9 cellular contexts compared by ENCODE assay signal in the genomic region with DNA sequence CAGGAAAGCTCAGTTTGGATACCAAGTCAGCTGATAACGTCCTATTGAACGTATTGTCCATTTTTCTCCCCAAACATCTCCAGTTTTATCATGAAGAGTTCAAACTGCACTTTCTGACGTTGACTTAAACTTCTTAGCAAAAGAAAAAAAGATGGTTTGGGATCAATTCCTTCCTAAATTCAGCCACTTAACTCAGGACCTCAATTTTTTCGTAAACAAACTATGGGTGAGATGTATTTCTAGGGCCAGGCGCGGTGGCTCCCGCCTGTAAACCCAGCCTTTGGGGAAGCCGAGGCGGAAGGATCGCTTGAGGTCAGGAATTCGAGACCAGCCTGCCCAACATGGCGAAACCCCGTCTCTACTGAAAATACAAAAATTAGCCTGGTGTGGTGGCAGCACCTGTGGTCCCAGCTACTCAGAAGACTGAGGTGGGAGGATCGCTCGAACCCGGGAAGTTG. TPM values are rescaled to one million over a fixed set of nuclear protein-coding genes. Genes with fewer than 3 reads are reported as not detected.
DNase-seq lines count a peak whose midpoint lies in the region; ATAC-seq, FAIRE-seq and TF ChIP-seq lines count a peak whose summit lies in the region.
"Had no signal": no experiment of that assay in that cellular context is flagged by ENCODE, and none has a peak within 500 bp of the region (broad histone marks: within the 10 kb centered on the region; RNA-seq: fewer than 3 reads in every experiment).

No MANE protein-coding gene starts in this region.

- peaks cover 30% of the 10 kb centered on the region for H3K4me1 Mint-ChIP-seq in activated T-cell treated with anti-CD3 and anti-CD28 coated beads, Interleukin-2, amount 50 U/mL, for 72 hours (ENCODE audit: low read depth)

- H3K9me3 Mint-ChIP-seq in activated T-cell treated with anti-CD3 and anti-CD28 coated beads, Interleukin-2, amount 50 U/mL, for 72 hours = no peaks in the 10 kb centered on the region

- TF ChIP-seq CTCF in HepG2 (CRISPR knock-in tag; IDR thresholded peaks at IDR 0.05) = no peak
- no peak for TF ChIP-seq CTCF in tibial artery (IDR thresholded peaks at IDR 0.05)

- peak overlapping the region; percentile 92 to 96 for H3K4me3 Mint-ChIP-seq in activated T-cell treated with anti-CD3 and anti-CD28 coated beads, Interleukin-2, amount 50 U/mL, for 72 hours

- H3K27me3 Mint-ChIP-seq in activated T-cell treated with anti-CD3 and anti-CD28 coated beads, Interleukin-2, amount 50 U/mL, for 72 hours (ENCODE audit: low read depth) = no peaks in the 10 kb centered on the region

- H3K79me2 ChIP-seq in HepG2 (ENCODE audit: insufficient read depth, low read length) = peaks cover 22% of the 10 kb centered on the region

- POLR2A ChIA-PET in HepG2 (lab: Yijun Ruan, JAX) = interaction anchor here (0.6 to 2.3 kb wide), 10 partner anchors 9 to 158 kb away, joined by 3 to 14 read pairs (median 4); a partner anchor contains a TSS

- peaks cover 18% of the 10 kb centered on the region for H4K20me1 ChIP-seq in HepG2 (ENCODE audit: insufficient read depth, low read length)

- H3K4me3 ChIP-seq in adipocyte (ENCODE audit: low read length) (peak overlapping the region; percentile 96), HepG2 (replicated peaks in 1 of 3; ENCODE audit: insufficient read depth in 1 of 3, low read depth in 2 of 3, low read length in 3 of 3) (peak overlapping the region; percentile 84 to 88 (median 87)), tibial artery (peak overlapping the region; percentile 90 to 99)

- 73% methylated on average over 16 of the region's 16 CpGs for WGBS in HepG2 (ENCODE audit: low lambda C conversion rate)

- no peak for FAIRE-seq in HepG2 (lab: Jason Lieb, UNC)
- FAIRE-seq: D721Med had no signal

- TF ChIP-seq EP300 in HepG2 (IDR thresholded peaks at IDR 0.05; ENCODE audit: low read depth in 2 of 2, low read length in 2 of 2) (no peak), HepG2 (CRISPR knock-in tag; IDR thresholded peaks at IDR 0.05; ENCODE audit: borderline replicate concordance) (no peak)

- no peak overlapping the region for H3K27ac Mint-ChIP-seq in activated T-cell treated with anti-CD3 and anti-CD28 coated beads, Interleukin-2, amount 50 U/mL, for 72 hours

- peak overlapping the region; percentile 90 for H2AFZ ChIP-seq in HepG2 (ENCODE audit: low read length)

- CTCF ChIA-PET in HepG2 (lab: Yijun Ruan, JAX; ENCODE audit: low intra/inter-chr PET ratio, low total read pairs) = no interaction called here

- no peak for TF ChIP-seq POLR2A in HepG2 (IDR thresholded peaks at IDR 0.05; ENCODE audit: insufficient read depth in 1 of 2, low read depth in 2 of 2, low read length in 2 of 2)

- intact Hi-C loops in HepG2 (cut with micrococcal nuclease; ENCODE audit: unreplicated experiment) = no loop called here
- intact Hi-C loops in tibial artery (cut with DNase I; ENCODE audit: low total_unique reads) = no loop called here

- H3K27ac ChIP-seq in HepG2 (ENCODE audit: extremely low read length, insufficient read depth, low read length) (peak overlapping the region; percentile 77), tibial artery (peak overlapping the region; percentile 81 to 91)

- H3K36me3 ChIP-seq in adipocyte (ENCODE audit: control insufficient read depth, insufficient read depth, low read length, severe bottlenecking) = peaks cover 2% of the 10 kb centered on the region
- H3K36me3 ChIP-seq in HepG2 (replicated peaks in 1 of 2; ENCODE audit: control insufficient read depth in 1 of 2, insufficient read depth in 2 of 2, low read length in 2 of 2) = no peaks in the 10 kb centered on the region
- H3K36me3 ChIP-seq in tibial artery = peaks cover 0 to 9% (median 5%) of the 10 kb centered on the region in 3 donors

- no peak for ATAC-seq in activated T-cell treated with anti-CD3 and anti-CD28 coated beads, Interleukin-2, amount 50 U/mL, for 72 hours (replicated peaks in 1 of 2)
- ATAC-seq in HepG2 (no peak), GM18498 (IDR thresholded peaks at IDR 0.05; ENCODE audit: unreplicated experiment) (no peak), HG02763 (IDR thresholded peaks at IDR 0.05; ENCODE audit: unreplicated experiment) (no peak)

- no TSS peak for BruUV-seq in HepG2 (replicated peaks; lab: Mats Ljungman, UMichigan)

- H3K9ac ChIP-seq in adipocyte (ENCODE audit: low read length) = peak overlapping the region; percentile 98
- peak overlapping the region; percentile 97 for H3K9ac ChIP-seq in HepG2 (ENCODE audit: insufficient read depth, low read depth, low read length)

- peaks cover 0 to 2% of the 10 kb centered on the region in 2 donors for H3K36me3 Mint-ChIP-seq in activated T-cell treated with anti-CD3 and anti-CD28 coated beads, Interleukin-2, amount 50 U/mL, for 72 hours (ENCODE audit: insufficient read depth in 2 of 2)

- in situ Hi-C loops in HepG2 (cut with HindIII; ENCODE audit: extremely low pct_ligation_motif_present, low pct_unique_long_range_greater_than_20kb) = no loop called here

- no peaks in the 10 kb centered on the region for H3K27me3 ChIP-seq in adipocyte (replicated peaks; ENCODE audit: control insufficient read depth, insufficient read depth, low read length)
- no peaks in the 10 kb centered on the region; a peak in 1 of 5 replicates for H3K27me3 ChIP-seq in HepG2 (ENCODE audit: control insufficient read depth in 1 of 2, insufficient read depth in 2 of 2, low read length in 2 of 2)
- H3K27me3 ChIP-seq in tibial artery = no peaks in the 10 kb centered on the region

- H3K4me1 ChIP-seq in adipocyte (ENCODE audit: control insufficient read depth, insufficient read depth, low read length) (peaks cover 13% of the 10 kb centered on the region), HepG2 (ENCODE audit: insufficient read depth, low read length) (peaks cover 25% of the 10 kb centered on the region), tibial artery (peaks cover 0 to 19% (median 10%) of the 10 kb centered on the region in 4 donors)

- DNase-seq in activated T-cell treated with anti-CD3 and anti-CD28 coated beads, Interleukin-2, amount 50 U/mL, for 72 hours = no peak
- no peak for DNase-seq in activated T-cell treated with anti-CD3 and anti-CD28 coated beads for 4 hours
- DNase-seq in adipocyte (ENCODE audit: low read depth) = no peak
- no peak for DNase-seq in HepG2 (ENCODE audit: low spot score)
- DNase-seq in tibial artery = no peak
- DNase-seq in AG20443 (ENCODE audit: low spot score) = no peak

- no peaks in the 10 kb centered on the region for H3K9me3 ChIP-seq in adipocyte (ENCODE audit: control insufficient read depth, low read length)
- H3K9me3 ChIP-seq in HepG2 (ENCODE audit: low read length) = no peaks in the 10 kb centered on the region
- no peaks in the 10 kb centered on the region for H3K9me3 ChIP-seq in tibial artery

- no peak for TF ChIP-seq RAD21 in HepG2 (CRISPR knock-in tag; IDR thresholded peaks at IDR 0.05)

- H3K4me2 ChIP-seq in HepG2 (ENCODE audit: low read depth, low read length) = peak overlapping the region; percentile 87

RNA-seq across cellular contexts. Expression of a gene that starts 0.5 kb away (rescaled TPM):
- total RNA-seq in activated T-cell treated with anti-CD3 and anti-CD28 coated beads, Interleukin-2, amount 50 U/mL, for 72 hours = 10 to 100 TPM; 40.7 to 40.9 TPM
- total RNA-seq in HepG2 (2016; rRNA removed; fragmentation: Illumina TruSeq; extraction: Trizol) = 69.2 and 74.3 TPM in 2 replicates
- total RNA-seq in HepG2 (2016; cell fraction: cytosol; rRNA removed; fragmentation: Illumina TruSeq; extraction: Trizol; ENCODE audit: low read depth) = 14.2 and 14.8 TPM in 2 replicates
- total RNA-seq in HepG2 (2016; cell fraction: insoluble cytoplasmic fraction; rRNA removed; fragmentation: Illumina TruSeq; extraction: Trizol) = 70.2 and 72.6 TPM in 2 replicates
- total RNA-seq in HepG2 (2016; cell fraction: membrane; rRNA removed; fragmentation: Illumina TruSeq; extraction: Trizol) = 27.9 and 28.9 TPM in 2 replicates
- total RNA-seq in HepG2 (2016; cell fraction: nucleus; rRNA removed; fragmentation: Illumina TruSeq; extraction: Trizol) = 64.0 TPM in 2 replicates
- 54.7 and 60.1 TPM in 2 replicates for polyA plus RNA-seq in HepG2 (2011; rRNA removed)
- 28.6 and 33.5 TPM in 2 replicates for polyA plus RNA-seq in HepG2 (2011; cell fraction: cytosol; rRNA removed)
- polyA plus RNA-seq in HepG2 (2011; cell fraction: nucleus; rRNA removed) = 148 and 153 TPM in 2 replicates
- 41.3 and 42.1 TPM in 2 replicates for polyA plus RNA-seq in HepG2 (2012)
- 23.2 and 27.5 TPM in 2 replicates for polyA plus RNA-seq in HepG2 (2016; cell fraction: cytosol; fragmentation: Illumina TruSeq; extraction: Trizol; ENCODE audit: low read depth)
- polyA plus RNA-seq in HepG2 (2016; cell fraction: insoluble cytoplasmic fraction; fragmentation: Illumina TruSeq; extraction: Trizol; ENCODE audit: low read depth) = 79.2 and 82.6 TPM in 2 replicates
- 27.1 and 31.5 TPM in 2 replicates for polyA plus RNA-seq in HepG2 (2016; cell fraction: membrane; fragmentation: Illumina TruSeq; extraction: Trizol; ENCODE audit: low read depth)
- 204 and 214 TPM in 2 replicates for polyA plus RNA-seq in HepG2 (2016; cell fraction: nucleus; fragmentation: Illumina TruSeq; extraction: Trizol; ENCODE audit: insufficient read depth, low read depth)
- polyA minus RNA-seq in HepG2 (2011; rRNA and poly(A)+ RNA removed; ENCODE audit: low replicate concordance) = 20.9 and 34.4 TPM in 2 replicates
- polyA minus RNA-seq in HepG2 (2011; cell fraction: cytosol; rRNA and poly(A)+ RNA removed) = 12.5 and 15.0 TPM in 2 replicates
- 53.0 and 61.3 TPM in 2 replicates for polyA minus RNA-seq in HepG2 (2011; cell fraction: nucleus; rRNA and poly(A)+ RNA removed)

RNA-seq across cellular contexts. Expression of a gene that starts 33.4 kb away (rescaled TPM):
- 10 to 100 TPM; 13.0 to 15.4 TPM for total RNA-seq in activated T-cell treated with anti-CD3 and anti-CD28 coated beads, Interleukin-2, amount 50 U/mL, for 72 hours
- 11.8 and 14.7 TPM in 2 replicates for total RNA-seq in HepG2 (2016; rRNA removed; fragmentation: Illumina TruSeq; extraction: Trizol)
- total RNA-seq in HepG2 (2016; cell fraction: cytosol; rRNA removed; fragmentation: Illumina TruSeq; extraction: Trizol; ENCODE audit: low read depth) = 3.7 and 3.9 TPM in 2 replicates
- total RNA-seq in HepG2 (2016; cell fraction: insoluble cytoplasmic fraction; rRNA removed; fragmentation: Illumina TruSeq; extraction: Trizol) = 10.8 and 13.0 TPM in 2 replicates
- total RNA-seq in HepG2 (2016; cell fraction: membrane; rRNA removed; fragmentation: Illumina TruSeq; extraction: Trizol) = 10.4 and 11.3 TPM in 2 replicates
- 10.6 and 12.4 TPM in 2 replicates for total RNA-seq in HepG2 (2016; cell fraction: nucleus; rRNA removed; fragmentation: Illumina TruSeq; extraction: Trizol)
- polyA plus RNA-seq in HepG2 (2011; rRNA removed) = 7.9 and 9.4 TPM in 2 replicates
- 3.7 and 5.1 TPM in 2 replicates for polyA plus RNA-seq in HepG2 (2011; cell fraction: cytosol; rRNA removed)
- 22.2 and 23.7 TPM in 2 replicates for polyA plus RNA-seq in HepG2 (2011; cell fraction: nucleus; rRNA removed)
- 8.1 and 8.8 TPM in 2 replicates for polyA plus RNA-seq in HepG2 (2012)
- polyA plus RNA-seq in HepG2 (2016; cell fraction: cytosol; fragmentation: Illumina TruSeq; extraction: Trizol; ENCODE audit: low read depth) = 3.3 and 4.1 TPM in 2 replicates
- polyA plus RNA-seq in HepG2 (2016; cell fraction: insoluble cytoplasmic fraction; fragmentation: Illumina TruSeq; extraction: Trizol; ENCODE audit: low read depth) = 8.2 and 9.0 TPM in 2 replicates
- polyA plus RNA-seq in HepG2 (2016; cell fraction: membrane; fragmentation: Illumina TruSeq; extraction: Trizol; ENCODE audit: low read depth) = 5.9 and 6.1 TPM in 2 replicates
- polyA plus RNA-seq in HepG2 (2016; cell fraction: nucleus; fragmentation: Illumina TruSeq; extraction: Trizol; ENCODE audit: insufficient read depth, low read depth) = 15.4 and 16.1 TPM in 2 replicates
- polyA minus RNA-seq in HepG2 (2011; rRNA and poly(A)+ RNA removed; ENCODE audit: low replicate concordance) = 15.6 and 28.8 TPM in 2 replicates
- 7.3 and 10.0 TPM in 2 replicates for polyA minus RNA-seq in HepG2 (2011; cell fraction: cytosol; rRNA and poly(A)+ RNA removed)
- 15.7 and 18.5 TPM in 2 replicates for polyA minus RNA-seq in HepG2 (2011; cell fraction: nucleus; rRNA and poly(A)+ RNA removed)
